18 cellular contexts compared by ENCODE assay signal in genomic region chr13:40338217-40338616, GRCh38.
DNase-seq lines count a peak whose midpoint lies in the region; ATAC-seq, FAIRE-seq and TF ChIP-seq lines count a peak whose summit lies in the region.
"Had no signal": no experiment of that assay in that cellular context is flagged by ENCODE, and none has a peak within 500 bp of the region (broad histone marks: within the 10 kb centered on the region; RNA-seq: fewer than 3 reads in every experiment).

No MANE protein-coding gene starts in this region.

- no peaks in the 10 kb centered on the region for H3K36me3 Mint-ChIP-seq in activated T-helper 17 cell treated with anti-CD3 and anti-CD28 coated beads, Interleukin-2, amount 50 U/mL, for 72 hours (ENCODE audit: low read depth)
- H3K36me3 Mint-ChIP-seq in nephron (ENCODE audit: low read depth): no peaks in the 10 kb centered on the region

- ATAC-seq in activated T-helper 17 cell treated with anti-CD3 and anti-CD28 coated beads, Interleukin-2, amount 50 U/mL, for 72 hours (replicated peaks): no peak
- peak; percentile 70 for ATAC-seq in left lobe of liver
- no peak for ATAC-seq in GM18858 (IDR thresholded peaks at IDR 0.05; ENCODE audit: unreplicated experiment)

- peak; percentile 74 for DNase-seq in left lobe of liver (ENCODE audit: low spot score)
- no peak for DNase-seq in DMS79 treated with DMSO at 0.1 percent for 48 hours (lab: John Stamatoyannopoulos, UW)
- DNase-seq in stimulated activated CD4-positive, alpha-beta T cell treated with anti-CD3 and anti-CD28 coated beads, Interleukin-2, amount 100 ng/mL, for 48 hours: no peak
- no peak for DNase-seq in GM19239 (ENCODE audit: insufficient read length, low spot score)
- DNase-seq: C1 segment of cervical spinal cord; CD4-positive, alpha-beta T cell; DMS79; EL; GM23248; H7; IMR-90 had no signal

- H3K9me3 Mint-ChIP-seq in activated T-helper 17 cell treated with anti-CD3 and anti-CD28 coated beads, Interleukin-2, amount 50 U/mL, for 72 hours: no peaks in the 10 kb centered on the region
- H3K9me3 Mint-ChIP-seq in nephron: no peaks in the 10 kb centered on the region
- H3K9me3 Mint-ChIP-seq: CD4-positive, alpha-beta T cell had no signal

- H3K27ac Mint-ChIP-seq in activated T-helper 17 cell treated with anti-CD3 and anti-CD28 coated beads, Interleukin-2, amount 50 U/mL, for 72 hours: peak overlapping the region; percentile 32
- H3K27ac Mint-ChIP-seq in nephron: peak overlapping the region in 2 of 3 experiments; percentile 2 to 17
- H3K27ac Mint-ChIP-seq: B cell; CD4-positive, alpha-beta T cell had no signal

- H3K27me3 Mint-ChIP-seq in activated T-helper 17 cell treated with anti-CD3 and anti-CD28 coated beads, Interleukin-2, amount 50 U/mL, for 72 hours: no peaks in the 10 kb centered on the region
- H3K27me3 Mint-ChIP-seq in nephron (ENCODE audit: low read depth): no peaks in the 10 kb centered on the region
- H3K27me3 Mint-ChIP-seq: B cell; CD4-positive, alpha-beta T cell had no signal

- H3K4me3 Mint-ChIP-seq in activated T-helper 17 cell treated with anti-CD3 and anti-CD28 coated beads, Interleukin-2, amount 50 U/mL, for 72 hours: no peak overlapping the region
- no peak overlapping the region for H3K4me3 Mint-ChIP-seq in nephron
- H3K4me3 Mint-ChIP-seq: B cell; CD4-positive, alpha-beta T cell had no signal

- FAIRE-seq in GM19239 (lab: Jason Lieb, UNC): no peak
- FAIRE-seq: A204.1, G401.6, GM12891 had no signal

- no peaks in the 10 kb centered on the region for H3K4me1 Mint-ChIP-seq in activated T-helper 17 cell treated with anti-CD3 and anti-CD28 coated beads, Interleukin-2, amount 50 U/mL, for 72 hours
- peaks cover 55% of the 10 kb centered on the region for H3K4me1 Mint-ChIP-seq in nephron

- TF ChIP-seq CTCF in nephron (IDR thresholded peaks at IDR 0.05; ENCODE audit: unreplicated experiment in 3 of 3): no peak
